Comparison of ENCODE assay signal across 15 cellular contexts in genomic region chr14:78606111-78606510, GRCh38.
A peak's percentile ranks its signal among the peaks of the same experiment; 100 is the strongest.
DNase-seq lines count a peak whose midpoint lies in the region; ATAC-seq and TF ChIP-seq lines count a peak whose summit lies in the region.
"Had no signal": no experiment of that assay in that cellular context is flagged by ENCODE, and none has a peak within 500 bp of the region (broad histone marks: within the 10 kb centered on the region; RNA-seq: fewer than 3 reads in every experiment).

No MANE protein-coding gene starts in this region.

- peak overlapping the region; percentile 50 for H3K27ac ChIP-seq in epithelial cell of prostate
- H3K27ac ChIP-seq: stomach had no signal

- no peak for ATAC-seq in HG02623 (IDR thresholded peaks at IDR 0.05; ENCODE audit: unreplicated experiment)

- no peak overlapping the region for H3K4me3 Mint-ChIP-seq in osteocyte (ENCODE audit: unreplicated experiment)
- H3K4me3 Mint-ChIP-seq: H9 had no signal

- H3K36me3 Mint-ChIP-seq in osteocyte (ENCODE audit: unreplicated experiment), result no peaks in the 10 kb centered on the region

- H3K27me3 Mint-ChIP-seq in osteocyte (ENCODE audit: unreplicated experiment), result no peaks in the 10 kb centered on the region

- DNase-seq in Daoy (ENCODE audit: low read depth) (peak; percentile 14), LHCN-M2 (ENCODE audit: low read depth) (peak; percentile 66), epithelial cell of prostate (ENCODE audit: low read depth, low spot score) (no peak), osteocyte (ENCODE audit: extremely low spot score, unreplicated experiment) (no peak), anterior cingulate cortex (lab: John Stamatoyannopoulos, UW) (no peak), NCI-H524 (lab: John Stamatoyannopoulos, UW) (no peak), HT-29 (ENCODE audit: low spot score) (no peak)
- DNase-seq: activated CD4-positive, alpha-beta T cell treated with anti-CD3 and anti-CD28 coated beads for 1 hour; activated gamma-delta T cell treated with Interleukin-2 at 50 U/mL for 16 hours; DMS 273 treated with DMSO at 0.1 percent for 48 hours; H9; head of caudate nucleus; stimulated activated CD4-positive, alpha-beta T cell treated with anti-CD3 and anti-CD28 coated beads, Interleukin-4, amount 100 ng/mL, for 1 hour; stomach had no signal

- TF ChIP-seq CTCF in osteocyte (IDR thresholded peaks at IDR 0.05), result no peak

- H3K27ac Mint-ChIP-seq in osteocyte (ENCODE audit: unreplicated experiment), result peak overlapping the region; percentile 31
- H3K27ac Mint-ChIP-seq: H9 had no signal

- no peaks in the 10 kb centered on the region for H3K9me3 Mint-ChIP-seq in osteocyte (ENCODE audit: unreplicated experiment)
- H3K9me3 Mint-ChIP-seq: H9 had no signal

- H3K4me1 Mint-ChIP-seq in osteocyte (ENCODE audit: unreplicated experiment), result peaks cover 14% of the 10 kb centered on the region

Comparison
In these comparisons a context has a peak if more than half of its experiments do, and no peak if none do; other contexts are left out.
1. DNase-seq: peak in Daoy (single experiment) and LHCN-M2 (single experiment); none in epithelial cell of prostate (single experiment), osteocyte (single experiment), anterior cingulate cortex (0 of 58), NCI-H524 (0 of 2) and HT-29 (single experiment).